Comparison of ENCODE assay signal across 28 cellular contexts in genomic region chr6:170183521-170183920, GRCh38.
"Had no signal": no experiment of that assay in that cellular context is flagged by ENCODE, and none has a peak within 500 bp of the region (broad histone marks: within the 10 kb centered on the region; RNA-seq: fewer than 3 reads in every experiment).

No MANE protein-coding gene starts in this region.

- H3K9me3 ChIP-seq: breast epithelium, MG63 had no signal

- H3K36me3 ChIP-seq: breast epithelium, MG63 had no signal

- H3K4me3 ChIP-seq: breast epithelium, MG63, SK-N-MC had no signal

- H3K27me3 Mint-ChIP-seq: activated B cell treated with CpG ODN at 0.5 μM for 24 hours; activated CD4-positive, alpha-beta T cell treated with anti-CD3 and anti-CD28 coated beads, Interleukin-2, amount 10 ng/mL, durations not matched to agents 24 days and 14 days; activated naive CD4-positive, alpha-beta T cell treated with anti-CD3 and anti-CD28 coated beads, Interleukin-2, amount 50 U/mL, for 24 hours had no signal

- DNase-seq: activated B cell treated with CpG ODN at 0.5 μM for 24 hours; activated CD4-positive, alpha-beta T cell treated with anti-CD3 and anti-CD28 coated beads for 1 hour; activated CD4-positive, alpha-beta T cell treated with anti-CD3 and anti-CD28 coated beads, Interleukin-2, amount 10 ng/mL, durations not matched to agents 24 days and 14 days; activated CD4-positive, alpha-beta T cell treated with anti-CD3 and anti-CD28 coated beads, Interleukin-2, amount 50 U/mL, for 48 hours; activated CD8-positive, alpha-beta memory T cell treated with anti-CD3 and anti-CD28 coated beads, Interleukin-2, amount 10 ng/mL, durations not matched to agents 7 days and 5 days; activated effector memory CD4-positive, alpha-beta T cell treated with Interleukin-2 at 50 U/mL for 16 hours; activated naive CD4-positive, alpha-beta T cell; activated T-cell treated with anti-CD3 and anti-CD28 coated beads, Interleukin-2, amount 50 U/mL, for 24 hours; aorta; caudate nucleus; MG63; MV-4-11; NCI-H1092 treated with DMSO at 0.1 percent for 48 hours; NCI-H1436; NCI-H1694 treated with DMSO at 0.1 percent for 48 hours; NCI-H2029 treated with DMSO at 0.1 percent for 48 hours; NCI-H345; NCI-H510A; SIG-M5; T-helper 2 cell; T1000 had no signal

- FAIRE-seq: RCC 7860, TTC549 had no signal

- H3K9me3 Mint-ChIP-seq: activated B cell treated with CpG ODN at 0.5 μM for 24 hours; activated naive CD4-positive, alpha-beta T cell treated with anti-CD3 and anti-CD28 coated beads, Interleukin-2, amount 50 U/mL, for 24 hours had no signal

- H3K4me1 Mint-ChIP-seq: activated B cell treated with CpG ODN at 0.5 μM for 24 hours; activated CD4-positive, alpha-beta T cell treated with anti-CD3 and anti-CD28 coated beads, Interleukin-2, amount 10 ng/mL, durations not matched to agents 24 days and 14 days had no signal

- H3K4me1 ChIP-seq: breast epithelium had no signal

- H3K27ac ChIP-seq: breast epithelium, SK-N-MC had no signal

- H3K27ac Mint-ChIP-seq: activated B cell treated with CpG ODN at 0.5 μM for 24 hours; activated CD4-positive, alpha-beta T cell treated with anti-CD3 and anti-CD28 coated beads, Interleukin-2, amount 10 ng/mL, durations not matched to agents 24 days and 14 days; activated CD8-positive, alpha-beta memory T cell treated with anti-CD3 and anti-CD28 coated beads, Interleukin-2, amount 10 ng/mL, durations not matched to agents 7 days and 5 days; activated naive CD4-positive, alpha-beta T cell treated with anti-CD3 and anti-CD28 coated beads, Interleukin-2, amount 50 U/mL, for 24 hours; activated T-cell treated with anti-CD3 and anti-CD28 coated beads, Interleukin-2, amount 50 U/mL, for 24 hours; activated T-helper 1 cell treated with anti-CD3 and anti-CD28 coated beads, Interleukin-12 subunit alpha, Interleukin-12 subunit beta, Interleukin-2, Interleukin-4 antibody, amounts not matched to agents 30 ng/mL and 10 ng/mL and 1 ng/mL, durations not matched to agents 14 hours and 24 hours and 36 hours; T-cell had no signal

- ATAC-seq: activated CD8-positive, alpha-beta memory T cell treated with anti-CD3 and anti-CD28 coated beads, Interleukin-2, amount 10 ng/mL, durations not matched to agents 7 days and 5 days had no signal

- H3K27me3 ChIP-seq: MG63 had no signal

- H3K36me3 Mint-ChIP-seq: activated naive CD4-positive, alpha-beta T cell treated with anti-CD3 and anti-CD28 coated beads, Interleukin-2, amount 50 U/mL, for 24 hours; T-cell had no signal

- H3K4me3 Mint-ChIP-seq: activated B cell treated with CpG ODN at 0.5 μM for 24 hours; activated CD4-positive, alpha-beta T cell treated with anti-CD3 and anti-CD28 coated beads, Interleukin-2, amount 10 ng/mL, durations not matched to agents 24 days and 14 days; activated CD8-positive, alpha-beta memory T cell treated with anti-CD3 and anti-CD28 coated beads, Interleukin-2, amount 10 ng/mL, durations not matched to agents 7 days and 5 days; activated naive CD4-positive, alpha-beta T cell treated with anti-CD3 and anti-CD28 coated beads, Interleukin-2, amount 50 U/mL, for 24 hours; activated T-cell treated with anti-CD3 and anti-CD28 coated beads, Interleukin-2, amount 50 U/mL, for 24 hours; activated T-helper 1 cell treated with anti-CD3 and anti-CD28 coated beads, Interleukin-12 subunit alpha, Interleukin-12 subunit beta, Interleukin-2, Interleukin-4 antibody, amounts not matched to agents 30 ng/mL and 10 ng/mL and 1 ng/mL, durations not matched to agents 14 hours and 24 hours and 36 hours; T-cell had no signal
